31 cellular contexts compared by ENCODE assay signal in the genomic region with DNA sequence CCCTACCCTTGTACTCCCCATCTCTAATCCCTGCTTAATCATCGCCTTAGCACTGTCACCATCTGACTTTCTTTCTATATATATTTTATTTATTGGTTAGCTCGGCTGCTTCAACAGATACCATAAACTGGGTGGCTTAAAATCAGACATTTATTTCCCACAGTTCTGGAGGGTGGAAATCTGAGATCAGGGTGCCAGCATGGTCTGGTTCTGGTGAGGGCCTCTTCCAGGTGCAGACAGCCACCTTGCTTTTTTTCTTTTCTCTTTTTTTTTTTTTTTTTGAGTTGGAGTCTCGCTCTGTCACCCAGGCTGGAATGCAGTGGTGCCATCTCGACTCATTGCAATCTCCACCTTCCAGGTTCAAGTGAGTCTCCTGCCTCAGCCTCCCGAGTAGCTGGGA.
"Had no signal": no experiment of that assay in that cellular context is flagged by ENCODE, and none has a peak within 500 bp of the region (broad histone marks: within the 10 kb centered on the region; RNA-seq: fewer than 3 reads in every experiment).

No MANE protein-coding gene starts in this region.

- H3K9me2 ChIP-seq: SK-N-SH had no signal

- H3K9ac ChIP-seq: SK-N-SH had no signal

- ATAC-seq: activated CD8-positive, alpha-beta memory T cell treated with anti-CD3 and anti-CD28 coated beads, Interleukin-2, amount 10 ng/mL, durations not matched to agents 7 days and 5 days; activated naive CD4-positive, alpha-beta T cell treated with anti-CD3 and anti-CD28 coated beads, Interleukin-2, amount 50 U/mL, for 72 hours; WTC11 had no signal

- H3K4me3 ChIP-seq: MG63, Peyer's patch, SJCRH30 had no signal

- H3K27ac Mint-ChIP-seq: activated CD8-positive, alpha-beta memory T cell treated with anti-CD3 and anti-CD28 coated beads, Interleukin-2, amount 10 ng/mL, durations not matched to agents 7 days and 5 days; activated T-cell treated with anti-CD3 and anti-CD28 coated beads, Interleukin-2, amount 50 U/mL, for 24 hours; activated T-helper 1 cell treated with anti-CD3 and anti-CD28 coated beads, Interleukin-12 subunit alpha, Interleukin-12 subunit beta, Interleukin-2, Interleukin-4 antibody, amounts not matched to agents 30 ng/mL and 10 ng/mL and 1 ng/mL, durations not matched to agents 14 hours and 24 hours and 36 hours; IgD-negative memory B cell; WTC11 had no signal

- H3K4me3 Mint-ChIP-seq: activated CD8-positive, alpha-beta memory T cell treated with anti-CD3 and anti-CD28 coated beads, Interleukin-2, amount 10 ng/mL, durations not matched to agents 7 days and 5 days; activated T-cell treated with anti-CD3 and anti-CD28 coated beads, Interleukin-2, amount 50 U/mL, for 24 hours; activated T-helper 1 cell treated with anti-CD3 and anti-CD28 coated beads, Interleukin-12 subunit alpha, Interleukin-12 subunit beta, Interleukin-2, Interleukin-4 antibody, amounts not matched to agents 30 ng/mL and 10 ng/mL and 1 ng/mL, durations not matched to agents 14 hours and 24 hours and 36 hours; IgD-negative memory B cell; WTC11 had no signal

- H3K4me1 ChIP-seq: Peyer's patch had no signal

- H3K36me3 Mint-ChIP-seq: activated CD8-positive, alpha-beta memory T cell treated with anti-CD3 and anti-CD28 coated beads, Interleukin-2, amount 10 ng/mL, durations not matched to agents 7 days and 5 days; activated naive CD4-positive, alpha-beta T cell treated with anti-CD3 and anti-CD28 coated beads, Interleukin-2, amount 50 U/mL, for 72 hours; IgD-negative memory B cell; WTC11 had no signal

- H3K4me2 ChIP-seq: SK-N-SH had no signal

- H3K27ac ChIP-seq: brain microvascular endothelial cell, Peyer's patch, RWPE1, SJCRH30 had no signal

- DNase-seq: activated CD4-positive, alpha-beta T cell treated with anti-CD3 and anti-CD28 coated beads for 48 hours; activated CD4-positive, alpha-beta T cell treated with anti-CD3 and anti-CD28 coated beads, Interleukin-2, amount 50 U/mL, for 4 hours; activated CD4-positive, CD25-positive, alpha-beta regulatory T cell treated with anti-CD3 and anti-CD28 coated beads, Interleukin-2, amount 50 U/mL, for 72 hours; activated CD8-positive, alpha-beta memory T cell treated with anti-CD3 and anti-CD28 coated beads, Interleukin-2, amount 10 ng/mL, durations not matched to agents 7 days and 5 days; activated effector memory CD4-positive, alpha-beta T cell treated with Interleukin-2 at 50 U/mL for 16 hours; activated naive CD4-positive, alpha-beta T cell; activated T-cell treated with anti-CD3 and anti-CD28 coated beads, Interleukin-2, amount 50 U/mL, for 24 hours; brain microvascular endothelial cell; KG1; MG63; MV-4-11; NCI-H1092 treated with DMSO at 0.1 percent for 48 hours; NCI-H1417 treated with DMSO at 0.1 percent for 48 hours; NCI-H1694; NCI-H2029; NCI-H2107; NCI-H2171 treated with DMSO at 0.1 percent for 48 hours; NCI-H226; NCI-H526; NCI-H774; NK-92 treated with Interleukin-12 subunit alpha and Interleukin-12 subunit beta, amount 100 ng/mL, for 24 hours; Peyer's patch; Right ventricle myocardium superior; SJCRH30; SK-N-SH; T-helper 1 cell had no signal

- H3K9me3 ChIP-seq: MG63, Peyer's patch, SJCRH30, SK-N-SH had no signal

- H3K36me3 ChIP-seq: brain microvascular endothelial cell, MG63, Peyer's patch, SJCRH30 had no signal

- H3K27me3 ChIP-seq: brain microvascular endothelial cell, MG63, Peyer's patch had no signal

- H3K9me3 Mint-ChIP-seq: activated naive CD4-positive, alpha-beta T cell treated with anti-CD3 and anti-CD28 coated beads, Interleukin-2, amount 50 U/mL, for 72 hours; activated T-cell treated with anti-CD3 and anti-CD28 coated beads, Interleukin-2, amount 50 U/mL, for 24 hours; activated T-helper 1 cell treated with anti-CD3 and anti-CD28 coated beads, Interleukin-12 subunit alpha, Interleukin-12 subunit beta, Interleukin-2, Interleukin-4 antibody, amounts not matched to agents 30 ng/mL and 10 ng/mL and 1 ng/mL, durations not matched to agents 14 hours and 24 hours and 36 hours; WTC11 had no signal
